Comparison of ENCODE assay signal across 30 cellular contexts in genomic region chr18:12154356-12154755, GRCh38.
"Had no signal": no experiment of that assay in that cellular context is flagged by ENCODE, and none has a peak within 500 bp of the region (broad histone marks: within the 10 kb centered on the region; RNA-seq: fewer than 3 reads in every experiment).

No MANE protein-coding gene starts in this region.

- DNase-seq: activated CD4-positive, alpha-beta memory T cell treated with anti-CD3 and anti-CD28 coated beads, Interleukin-2, amount 10 ng/mL, durations not matched to agents 7 days and 5 days; activated CD4-positive, alpha-beta T cell treated with anti-CD3 and anti-CD28 coated beads, Interleukin-2, amount 10 ng/mL, durations not matched to agents 24 days and 14 days; activated CD8-positive, alpha-beta memory T cell treated with anti-CD3 and anti-CD28 coated beads, Interleukin-2, amount 50 U/mL, for 48 hours; activated gamma-delta T cell; activated naive CD4-positive, alpha-beta T cell treated with anti-CD3 and anti-CD28 coated beads, Interleukin-2, amount 10 ng/mL, durations not matched to agents 7 days and 5 days; activated naive CD8-positive, alpha-beta T cell treated with anti-CD3 and anti-CD28 coated beads, Interleukin-2, amount 10 ng/mL, durations not matched to agents 7 days and 5 days; activated T-cell treated with anti-CD3 and anti-CD28 coated beads, Interleukin-2, amount 50 U/mL, for 24 hours; effector memory CD8-positive, alpha-beta T cell; erythroblast; gastrocnemius medialis; glutamatergic neuron; left lung; lower lobe of right lung; mesenchymal stem cell; natural killer cell; occipital lobe; stimulated activated CD4-positive, alpha-beta T cell treated with anti-CD3 and anti-CD28 coated beads, Interleukin-1b, Interleukin-23, amount 100 ng/mL, for 48 hours; stimulated activated CD4-positive, alpha-beta T cell treated with anti-CD3 and anti-CD28 coated beads, Interleukin-4, amount 100 ng/mL, for 4 hours; stimulated activated CD8-positive, alpha-beta memory T cell treated with anti-CD3 and anti-CD28 coated beads, Interleukin-4, amount 100 ng/mL, for 48 hours; stimulated activated naive CD8-positive, alpha-beta T cell treated with anti-CD3 and anti-CD28 coated beads, Interleukin-15, amount 100 ng/mL, for 72 hours; substantia nigra had no signal

- H3K36me3 ChIP-seq: ascending aorta, cardiac muscle cell, gastrocnemius medialis, left lung, lower lobe of right lung, neural progenitor cell, right atrium auricular region, vagina had no signal

- H3K9me3 ChIP-seq: ascending aorta, gastrocnemius medialis, left lung, lower lobe of right lung, right atrium auricular region, vagina had no signal

- ATAC-seq: effector memory CD8-positive, alpha-beta T cell; gastrocnemius medialis; left lung; lower lobe of right lung; natural killer cell; stimulated activated memory B cell treated with anti-CD40 and anti-IgM and Interleukin-4, amounts not matched to agents 10 μg/mL and 1 μg/mL and 100 μg/mL, for 72 hours; stimulated activated naive CD8-positive, alpha-beta T cell treated with anti-CD3 and anti-CD28 coated beads, Interleukin-15, amount 100 ng/mL, for 72 hours had no signal

- H3K4me3 ChIP-seq: ascending aorta, cardiac muscle cell, coronary artery, gastrocnemius medialis, left lung, lower lobe of right lung, neural progenitor cell, right atrium auricular region, smooth muscle cell, vagina had no signal

- H3K27me3 ChIP-seq: ascending aorta, cardiac muscle cell, gastrocnemius medialis, left lung, neural progenitor cell, right atrium auricular region, vagina had no signal

- H3K4me1 ChIP-seq: ascending aorta, gastrocnemius medialis, left lung, lower lobe of right lung, neural progenitor cell, right atrium auricular region, vagina had no signal

- H3K27ac ChIP-seq: ascending aorta, cardiac muscle cell, coronary artery, gastrocnemius medialis, left lung, lower lobe of right lung, neural progenitor cell, right atrium auricular region, vagina, VCaP had no signal
